ENCODE assay signal across 24 cellular contexts in genomic region chr11:70146895-70147520, GRCh38. TPM values are rescaled to one million over a fixed set of nuclear protein-coding genes. Genes with fewer than 3 reads are reported as not detected.
DNase-seq lines count a peak whose midpoint lies in the region; ATAC-seq, FAIRE-seq and TF ChIP-seq lines count a peak whose summit lies in the region.
"Had no signal": no experiment of that assay in that cellular context is flagged by ENCODE, and none has a peak within 500 bp of the region (broad histone marks: within the 10 kb centered on the region; RNA-seq: fewer than 3 reads in every experiment).

No MANE protein-coding gene starts in this region.

- 72% methylated on average over 12 of the region's 14 CpGs for WGBS in mesenchymal stem cell

- no peaks in the 10 kb centered on the region for H3K9me3 Mint-ChIP-seq in stimulated activated effector memory CD8-positive, alpha-beta T cell treated with anti-CD3 and anti-CD28 coated beads, Interleukin-12 subunit alpha, Interleukin-12 subunit beta, amount 100 ng/mL, for 72 hours
- H3K9me3 Mint-ChIP-seq in natural killer cell treated with Interleukin-12 subunit alpha and Interleukin-12 subunit beta and Interleukin-15 and Interleukin-18, amount 100 ng/mL, for 72 hours, result no peaks in the 10 kb centered on the region
- H3K9me3 Mint-ChIP-seq: CD4-positive, alpha-beta T cell; T-helper 1 cell treated with Interleukin-12 subunit alpha and Interleukin-12 subunit beta and Interleukin-4 antibody, amounts not matched to agents 30 μg/mL and 1 μg/mL, for 36 hours had no signal

- H3K14ac ChIP-seq in mesenchymal stem cell (ENCODE audit: low read length in 2 of 2), result no peak overlapping the region

- no peak overlapping the region for H2BK12ac ChIP-seq in mesenchymal stem cell (ENCODE audit: low read length in 2 of 2)

- H3K4me2 ChIP-seq in mesenchymal stem cell (ENCODE audit: low read length, poor library complexity, severe bottlenecking), result no peak overlapping the region
- H3K4me2 ChIP-seq: SK-N-SH had no signal

- no peak overlapping the region for H3K27ac ChIP-seq in mesenchymal stem cell (ENCODE audit: low read length, poor library complexity, severe bottlenecking)

- H2AK5ac ChIP-seq in mesenchymal stem cell (ENCODE audit: low read length, severe bottlenecking), result no peak overlapping the region

- H4K91ac ChIP-seq in mesenchymal stem cell (ENCODE audit: low read length), result peak overlapping the region; percentile 14

- peak; percentile 34 for DNase-seq in NCI-H2107 treated with DMSO at 0.1 percent for 48 hours (lab: John Stamatoyannopoulos, UW; ENCODE audit: unreplicated experiment)
- no peak for DNase-seq in NCI-H2107 (lab: John Stamatoyannopoulos, UW)
- DNase-seq in NCI-H345 (lab: John Stamatoyannopoulos, UW), result peak; percentile 74
- DNase-seq in mesenchymal stem cell, result no peak
- DNase-seq in stimulated activated effector memory CD8-positive, alpha-beta T cell treated with anti-CD3 and anti-CD28 coated beads, Interleukin-12 subunit alpha, Interleukin-12 subunit beta, amount 100 ng/mL, for 72 hours (ENCODE audit: low spot score in 2 of 2), result no peak
- no peak for DNase-seq in dermis blood vessel endothelial cell
- DNase-seq in natural killer cell treated with Interleukin-12 subunit alpha and Interleukin-12 subunit beta and Interleukin-15 and Interleukin-18, amount 100 ng/mL, for 72 hours (ENCODE audit: low spot score), result no peak
- no peak for DNase-seq in GM12891 (ENCODE audit: insufficient read length, low spot score)
- DNase-seq: CD4-positive, alpha-beta T cell; DMS53; Kasumi-1; NCI-H1092 treated with DMSO at 0.1 percent for 48 hours; NCI-H1694; NCI-H2081; NCI-H2171 treated with DMSO at 0.1 percent for 48 hours; NCI-H446; NCI-H524 treated with DMSO at 0.1 percent for 48 hours; SHP77 treated with DMSO at 0.1 percent for 48 hours; SK-N-SH; SW 1271 had no signal

- H4K8ac ChIP-seq in mesenchymal stem cell (ENCODE audit: low read length), result no peak overlapping the region

- no peak overlapping the region for H3K4me3 Mint-ChIP-seq in stimulated activated effector memory CD8-positive, alpha-beta T cell treated with anti-CD3 and anti-CD28 coated beads, Interleukin-12 subunit alpha, Interleukin-12 subunit beta, amount 100 ng/mL, for 72 hours
- no peak overlapping the region for H3K4me3 Mint-ChIP-seq in natural killer cell treated with Interleukin-12 subunit alpha and Interleukin-12 subunit beta and Interleukin-15 and Interleukin-18, amount 100 ng/mL, for 72 hours
- H3K4me3 Mint-ChIP-seq: CD4-positive, alpha-beta T cell; T-helper 1 cell treated with Interleukin-12 subunit alpha and Interleukin-12 subunit beta and Interleukin-4 antibody, amounts not matched to agents 30 μg/mL and 1 μg/mL, for 36 hours had no signal

- no peaks in the 10 kb centered on the region for H3K4me1 Mint-ChIP-seq in stimulated activated effector memory CD8-positive, alpha-beta T cell treated with anti-CD3 and anti-CD28 coated beads, Interleukin-12 subunit alpha, Interleukin-12 subunit beta, amount 100 ng/mL, for 72 hours
- H3K4me1 Mint-ChIP-seq in natural killer cell treated with Interleukin-12 subunit alpha and Interleukin-12 subunit beta and Interleukin-15 and Interleukin-18, amount 100 ng/mL, for 72 hours (ENCODE audit: low read depth in 2 of 2), result no peaks in the 10 kb centered on the region

- peak; percentile 17 for ATAC-seq in stimulated activated effector memory CD8-positive, alpha-beta T cell treated with anti-CD3 and anti-CD28 coated beads, Interleukin-12 subunit alpha, Interleukin-12 subunit beta, amount 100 ng/mL, for 72 hours
- no peak for ATAC-seq in natural killer cell treated with Interleukin-12 subunit alpha and Interleukin-12 subunit beta and Interleukin-15 and Interleukin-18, amount 100 ng/mL, for 72 hours
- ATAC-seq: HepG2, Panc1 had no signal

- no peaks in the 10 kb centered on the region for H3K9me3 ChIP-seq in mesenchymal stem cell (ENCODE audit: control insufficient read depth, low read length)
- H3K9me3 ChIP-seq: SK-N-SH had no signal

- H2BK15ac ChIP-seq in mesenchymal stem cell (ENCODE audit: low read depth, poor library complexity, severe bottlenecking), result no peak overlapping the region

- H3K36me3 ChIP-seq in mesenchymal stem cell (ENCODE audit: control insufficient read depth in 1 of 2, insufficient read depth in 2 of 2, low read depth in 1 of 2, low read length in 2 of 2), result peaks cover 0 to 3% of the 10 kb centered on the region in 2 experiments

- peaks cover 5% of the 10 kb centered on the region for H3K4me1 ChIP-seq in mesenchymal stem cell (ENCODE audit: control insufficient read depth, insufficient read depth, low read depth, low read length)

- no peaks in the 10 kb centered on the region for H3K36me3 Mint-ChIP-seq in stimulated activated effector memory CD8-positive, alpha-beta T cell treated with anti-CD3 and anti-CD28 coated beads, Interleukin-12 subunit alpha, Interleukin-12 subunit beta, amount 100 ng/mL, for 72 hours
- H3K36me3 Mint-ChIP-seq in natural killer cell treated with Interleukin-12 subunit alpha and Interleukin-12 subunit beta and Interleukin-15 and Interleukin-18, amount 100 ng/mL, for 72 hours, result no peaks in the 10 kb centered on the region

- no peak overlapping the region for H3K4me3 ChIP-seq in mesenchymal stem cell (ENCODE audit: insufficient read depth in 1 of 2, low read depth in 1 of 2, low read length in 2 of 2)

- H2AFZ ChIP-seq in mesenchymal stem cell (ENCODE audit: low read depth, low read length), result no peak overlapping the region

- no peaks in the 10 kb centered on the region for H3K79me1 ChIP-seq in mesenchymal stem cell (replicated peaks; ENCODE audit: low read length, poor library complexity, severe bottlenecking)

- H2BK120ac ChIP-seq in mesenchymal stem cell (ENCODE audit: low read depth, low read length), result no peak overlapping the region

- peaks cover 71 to 85% of the 10 kb centered on the region in 2 experiments for H3K27me3 ChIP-seq in mesenchymal stem cell (ENCODE audit: control insufficient read depth in 1 of 2, insufficient read depth in 1 of 2, low read length in 2 of 2)

- no peak overlapping the region for H3K4ac ChIP-seq in mesenchymal stem cell (ENCODE audit: low read depth in 1 of 2, low read length in 2 of 2)

- no peak overlapping the region for H3K18ac ChIP-seq in mesenchymal stem cell (ENCODE audit: low read depth in 1 of 2, low read length in 2 of 2)

- no peak overlapping the region for H3K23ac ChIP-seq in mesenchymal stem cell (ENCODE audit: low read length in 2 of 2)

- FAIRE-seq in GM12891 (lab: Jason Lieb, UNC), result no peak
- FAIRE-seq: G401.6, HepG2 had no signal

- no peak overlapping the region for H3K27ac Mint-ChIP-seq in stimulated activated effector memory CD8-positive, alpha-beta T cell treated with anti-CD3 and anti-CD28 coated beads, Interleukin-12 subunit alpha, Interleukin-12 subunit beta, amount 100 ng/mL, for 72 hours
- no peak overlapping the region for H3K27ac Mint-ChIP-seq in natural killer cell treated with Interleukin-12 subunit alpha and Interleukin-12 subunit beta and Interleukin-15 and Interleukin-18, amount 100 ng/mL, for 72 hours
- H3K27ac Mint-ChIP-seq: CD4-positive, alpha-beta T cell; T-helper 1 cell treated with Interleukin-12 subunit alpha and Interleukin-12 subunit beta and Interleukin-4 antibody, amounts not matched to agents 30 μg/mL and 1 μg/mL, for 36 hours had no signal

- TF ChIP-seq POLR2A in GM12891 (IDR thresholded peaks at IDR 0.05; ENCODE audit: low read depth, low read length), result no peak

- H3K27me3 Mint-ChIP-seq in natural killer cell treated with Interleukin-12 subunit alpha and Interleukin-12 subunit beta and Interleukin-15 and Interleukin-18, amount 100 ng/mL, for 72 hours, result peaks cover 20 to 26% of the 10 kb centered on the region in 2 donors

- H2BK5ac ChIP-seq in mesenchymal stem cell (ENCODE audit: low read depth, low read length, poor library complexity, severe bottlenecking), result no peak overlapping the region

- no peak overlapping the region for H3K9ac ChIP-seq in mesenchymal stem cell (ENCODE audit: low read length)
- H3K9ac ChIP-seq: SK-N-SH had no signal

TF ChIP-seq in GM12891, 5 proteins besides CTCF, POLR2A, EP300 and RAD21:
- TF ChIP-seq POLR2AphosphoS5 (IDR thresholded peaks at IDR 0.05; ENCODE audit: low read depth, low read length), result no peak
- TF ChIP-seq TAF1 (IDR thresholded peaks at IDR 0.05; ENCODE audit: low read depth, low read length), result no peak
- no peak for TF ChIP-seq SPI1 (IDR thresholded peaks at IDR 0.05; ENCODE audit: low read depth, low read length)
- no peak for TF ChIP-seq POU2F2 (IDR thresholded peaks at IDR 0.05; ENCODE audit: low read depth, low read length)
- TF ChIP-seq PAX5 (IDR thresholded peaks at IDR 0.05; ENCODE audit: insufficient read depth, low read length, severe bottlenecking), result no peak

RNA-seq across cellular contexts. Expression of gene FADD, which starts 56.1 kb away (rescaled TPM):
- polyA plus RNA-seq in mesenchymal stem cell (2013, experiment 1 of 2), result 30.7 TPM
- polyA plus RNA-seq in mesenchymal stem cell (2013, experiment 2 of 2), result 31.4 TPM
- total RNA-seq in dermis blood vessel endothelial cell, result 55.2 and 56.7 TPM in 2 replicates
- 10 to 100 TPM; 30.9 to 32.3 TPM for total RNA-seq in natural killer cell treated with Interleukin-12 subunit alpha and Interleukin-12 subunit beta and Interleukin-15 and Interleukin-18, amount 100 ng/mL, for 72 hours
- 15.2 TPM for polyA plus RNA-seq in GM12891 (2012; ENCODE audit: low read depth, missing spikeins)

Comparison
In these comparisons a context has a peak if more than half of its experiments do, and no peak if none do; other contexts are left out.
1. DNase-seq: peak in NCI-H2107 treated with DMSO at 0.1 percent for 48 hours (single experiment) and NCI-H345 (single experiment); none in NCI-H2107 (single experiment), mesenchymal stem cell (single experiment), stimulated activated effector memory CD8-positive, alpha-beta T cell treated with anti-CD3 and anti-CD28 coated beads, Interleukin-12 subunit alpha, Interleukin-12 subunit beta, amount 100 ng/mL, for 72 hours (0 of 2), dermis blood vessel endothelial cell (single experiment), natural killer cell treated with Interleukin-12 subunit alpha and Interleukin-12 subunit beta and Interleukin-15 and Interleukin-18, amount 100 ng/mL, for 72 hours (single experiment) and GM12891 (single experiment).